ENCODE assay signal across 1 cellular context in the genomic region with DNA sequence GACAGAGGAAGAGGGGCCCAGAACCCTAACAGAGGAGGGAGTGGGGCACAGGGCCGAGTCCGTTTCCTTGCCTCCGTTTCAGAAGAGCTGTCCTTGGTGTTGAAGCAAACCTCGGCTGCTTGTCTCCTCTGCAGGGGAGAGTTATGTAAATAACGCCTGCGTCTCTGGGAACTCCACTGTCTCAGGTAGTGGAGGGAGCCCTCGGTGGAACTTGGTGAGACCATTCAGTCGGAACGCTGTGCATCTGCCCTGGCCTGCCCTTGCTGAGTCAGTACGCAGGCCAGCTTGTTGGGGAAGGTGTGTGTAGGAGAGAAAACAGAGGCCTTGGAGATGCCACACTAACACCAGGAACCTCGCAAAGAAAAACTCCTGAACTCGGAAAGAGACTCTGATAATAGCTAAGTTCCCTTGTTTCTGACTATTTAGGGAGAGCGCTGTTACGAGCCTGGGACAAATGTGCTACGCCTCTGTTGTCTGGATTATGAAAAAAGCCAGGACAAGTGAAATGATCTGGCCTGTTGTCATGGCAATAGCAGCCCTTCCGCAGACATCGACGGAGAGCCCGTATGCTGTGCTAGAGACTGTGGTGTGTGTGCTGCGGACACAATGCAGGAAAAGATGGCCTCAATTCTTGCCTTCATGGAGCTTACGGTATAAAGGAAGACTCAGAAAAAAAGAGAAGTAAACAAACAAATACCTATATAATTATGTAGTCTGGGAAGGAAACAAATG.
TF ChIP-seq lines count a peak whose summit lies in the region.

No MANE protein-coding gene starts in this region.

TF ChIP-seq in H1, 55 proteins besides CTCF, POLR2A, EP300 and RAD21 (continued from another document):
- TF ChIP-seq, protein P1, sequence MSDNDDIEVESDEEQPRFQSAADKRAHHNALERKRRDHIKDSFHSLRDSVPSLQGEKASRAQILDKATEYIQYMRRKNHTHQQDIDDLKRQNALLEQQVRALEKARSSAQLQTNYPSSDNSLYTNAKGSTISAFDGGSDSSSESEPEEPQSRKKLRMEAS (IDR thresholded peaks at IDR 0.05), result peak; percentile 34; the same call in 1 of the 2 replicates
TF ChIP-seq in H1: peak in this region for 6.
